1 cellular context compared by ENCODE assay signal in genomic region chr14:69624131-69624530, GRCh38.
TF ChIP-seq lines count a peak whose summit lies in the region.

No MANE protein-coding gene starts in this region.

TF ChIP-seq in SK-N-SH, 30 proteins besides CTCF, POLR2A, EP300 and RAD21 (continued from another document):
- TF ChIP-seq NRF1 (IDR thresholded peaks at IDR 0.05; ENCODE audit: low read depth, low read length), result no peak
- TF ChIP-seq EZH2phosphoT487 (IDR thresholded peaks at IDR 0.05; ENCODE audit: borderline replicate concordance, low read depth), result no peak
- TF ChIP-seq, protein P1, sequence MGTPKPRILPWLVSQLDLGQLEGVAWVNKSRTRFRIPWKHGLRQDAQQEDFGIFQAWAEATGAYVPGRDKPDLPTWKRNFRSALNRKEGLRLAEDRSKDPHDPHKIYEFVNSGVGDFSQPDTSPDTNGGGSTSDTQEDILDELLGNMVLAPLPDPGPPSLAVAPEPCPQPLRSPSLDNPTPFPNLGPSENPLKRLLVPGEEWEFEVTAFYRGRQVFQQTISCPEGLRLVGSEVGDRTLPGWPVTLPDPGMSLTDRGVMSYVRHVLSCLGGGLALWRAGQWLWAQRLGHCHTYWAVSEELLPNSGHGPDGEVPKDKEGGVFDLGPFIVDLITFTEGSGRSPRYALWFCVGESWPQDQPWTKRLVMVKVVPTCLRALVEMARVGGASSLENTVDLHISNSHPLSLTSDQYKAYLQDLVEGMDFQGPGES (IDR thresholded peaks at IDR 0.05; ENCODE audit: low read depth, low read length), result no peak
- no peak for TF ChIP-seq CHD2 (IDR thresholded peaks at IDR 0.05; ENCODE audit: low read length, partially characterized antibody)
- no peak for TF ChIP-seq SMC3 (IDR thresholded peaks at IDR 0.05; ENCODE audit: low read depth, low read length)
- TF ChIP-seq ELF1 (IDR thresholded peaks at IDR 0.05), result no peak
- TF ChIP-seq GATA2 (CRISPR knock-in tag; IDR thresholded peaks at IDR 0.05), result no peak
- no peak for TF ChIP-seq JUND (IDR thresholded peaks at IDR 0.05)
- TF ChIP-seq RFX5 (IDR thresholded peaks at IDR 0.05; ENCODE audit: low read length), result no peak
- TF ChIP-seq, protein P2, sequence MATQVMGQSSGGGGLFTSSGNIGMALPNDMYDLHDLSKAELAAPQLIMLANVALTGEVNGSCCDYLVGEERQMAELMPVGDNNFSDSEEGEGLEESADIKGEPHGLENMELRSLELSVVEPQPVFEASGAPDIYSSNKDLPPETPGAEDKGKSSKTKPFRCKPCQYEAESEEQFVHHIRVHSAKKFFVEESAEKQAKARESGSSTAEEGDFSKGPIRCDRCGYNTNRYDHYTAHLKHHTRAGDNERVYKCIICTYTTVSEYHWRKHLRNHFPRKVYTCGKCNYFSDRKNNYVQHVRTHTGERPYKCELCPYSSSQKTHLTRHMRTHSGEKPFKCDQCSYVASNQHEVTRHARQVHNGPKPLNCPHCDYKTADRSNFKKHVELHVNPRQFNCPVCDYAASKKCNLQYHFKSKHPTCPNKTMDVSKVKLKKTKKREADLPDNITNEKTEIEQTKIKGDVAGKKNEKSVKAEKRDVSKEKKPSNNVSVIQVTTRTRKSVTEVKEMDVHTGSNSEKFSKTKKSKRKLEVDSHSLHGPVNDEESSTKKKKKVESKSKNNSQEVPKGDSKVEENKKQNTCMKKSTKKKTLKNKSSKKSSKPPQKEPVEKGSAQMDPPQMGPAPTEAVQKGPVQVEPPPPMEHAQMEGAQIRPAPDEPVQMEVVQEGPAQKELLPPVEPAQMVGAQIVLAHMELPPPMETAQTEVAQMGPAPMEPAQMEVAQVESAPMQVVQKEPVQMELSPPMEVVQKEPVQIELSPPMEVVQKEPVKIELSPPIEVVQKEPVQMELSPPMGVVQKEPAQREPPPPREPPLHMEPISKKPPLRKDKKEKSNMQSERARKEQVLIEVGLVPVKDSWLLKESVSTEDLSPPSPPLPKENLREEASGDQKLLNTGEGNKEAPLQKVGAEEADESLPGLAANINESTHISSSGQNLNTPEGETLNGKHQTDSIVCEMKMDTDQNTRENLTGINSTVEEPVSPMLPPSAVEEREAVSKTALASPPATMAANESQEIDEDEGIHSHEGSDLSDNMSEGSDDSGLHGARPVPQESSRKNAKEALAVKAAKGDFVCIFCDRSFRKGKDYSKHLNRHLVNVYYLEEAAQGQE (IDR thresholded peaks at IDR 0.05; ENCODE audit: low read depth, low read length), result no peak
- no peak for TF ChIP-seq TEAD4 (IDR thresholded peaks at IDR 0.05; ENCODE audit: borderline replicate concordance, insufficient read depth)
